ENCODE assay signal across 8 cellular contexts in the genomic region with DNA sequence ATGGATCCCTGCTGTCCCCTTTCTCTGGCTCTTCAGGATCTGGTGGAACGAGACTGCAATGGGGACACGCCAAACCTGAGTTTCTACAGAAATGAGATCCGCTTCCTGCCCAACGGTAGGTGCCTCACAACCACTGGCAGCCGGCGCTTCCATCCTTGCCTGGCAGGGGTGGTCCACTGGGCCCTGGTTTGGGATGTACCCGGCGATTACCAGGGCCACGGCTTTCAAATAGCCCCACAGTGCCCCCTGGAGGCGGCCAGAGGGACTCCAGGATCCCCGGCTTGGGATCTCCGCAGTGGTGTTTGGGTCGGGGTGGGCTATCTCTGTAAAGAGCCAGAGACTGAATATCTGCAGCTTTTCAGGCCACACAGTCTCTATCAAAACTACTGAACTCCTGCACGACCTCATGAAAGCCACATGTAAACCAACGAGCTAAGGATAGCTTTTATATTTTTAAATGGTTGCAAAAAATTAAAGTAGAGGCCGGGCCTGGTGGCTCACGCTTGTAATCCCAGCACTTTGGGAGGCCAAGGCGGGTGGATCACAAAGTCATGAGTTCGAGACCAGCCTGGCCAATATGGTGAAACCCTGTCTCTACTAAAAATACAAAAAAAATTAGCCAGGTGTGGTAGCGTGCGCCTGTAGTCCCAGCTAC. TPM values are rescaled to one million over a fixed set of nuclear protein-coding genes. Genes with fewer than 3 reads are reported as not detected.
DNase-seq lines count a peak whose midpoint lies in the region; ATAC-seq and TF ChIP-seq lines count a peak whose summit lies in the region.

No MANE protein-coding gene starts in this region.

- in situ Hi-C loops in gastrocnemius medialis (cut with MboI; ENCODE audit: low sequenced_read_pairs in 4 of 4), result loop anchor here in 3 of 4 donors (5.0 to 10.0 kb wide), 3 partner anchors 134 to 304 kb away; no protein-coding TSS in a partner anchor

- no peak for TF ChIP-seq POLR2A in gastrocnemius medialis (IDR thresholded peaks at IDR 0.05)

- peaks cover 15 to 27% of the 10 kb centered on the region in 2 donors for H3K4me1 ChIP-seq in gastrocnemius medialis

- intact Hi-C loops in Right ventricle myocardium superior (cut with DNase I) (loop anchor here (5.0 kb wide), 1 partner anchor 136 kb away; no protein-coding TSS in a partner anchor), gastrocnemius medialis (cut with DNase I; ENCODE audit: low total_unique reads) (loop anchor here (1.0 to 10.0 kb wide), 3 partner anchors 140 to 504 kb away; partner anchors contain the start of gene ADRM1)

- no peak overlapping the region for H3K27ac ChIP-seq in gastrocnemius medialis

- TF ChIP-seq CTCF in gastrocnemius medialis (IDR thresholded peaks at IDR 0.05 in 4 of 5, conservative IDR thresholded peaks at IDR 0.05 in 1 of 5), result peak; percentile 85 to 98 (median 94)

- no peaks in the 10 kb centered on the region for H3K27me3 ChIP-seq in gastrocnemius medialis

- DNase-seq in COLO668 (lab: John Stamatoyannopoulos, UW; ENCODE audit: unreplicated experiment) (peak; percentile 60), HuH-7 (ENCODE audit: low spot score) (peak; percentile 96), SKM-1 treated with dmso at 0.1 percent for 144 hours (lab: John Stamatoyannopoulos, UW; ENCODE audit: unreplicated experiment) (peak; percentile 33), Right ventricle myocardium superior (peak; percentile 87), gastrocnemius medialis (peak in 1 of 2 donors; percentile 56), amniotic stem cell (lab: John Stamatoyannopoulos, UW) (no peak)

- no peak overlapping the region for H3K4me3 Mint-ChIP-seq in activated naive CD4-positive, alpha-beta T cell treated with anti-CD3 and anti-CD28 coated beads, Interleukin-2, amount 50 U/mL, for 24 hours

- H3K27me3 Mint-ChIP-seq in activated naive CD4-positive, alpha-beta T cell treated with anti-CD3 and anti-CD28 coated beads, Interleukin-2, amount 50 U/mL, for 24 hours, result no peaks in the 10 kb centered on the region

- H3K36me3 ChIP-seq in gastrocnemius medialis, result peaks cover 0 to 48% of the 10 kb centered on the region in 2 donors

- no peak overlapping the region for H3K4me3 ChIP-seq in gastrocnemius medialis

- ATAC-seq in Right ventricle myocardium superior (ENCODE audit: poor library complexity) (peak; percentile 67), gastrocnemius medialis (peak; percentile 42 to 53), HG03439 (IDR thresholded peaks at IDR 0.05; ENCODE audit: unreplicated experiment) (no peak)

- peak overlapping the region; percentile 51 for H3K27ac Mint-ChIP-seq in activated naive CD4-positive, alpha-beta T cell treated with anti-CD3 and anti-CD28 coated beads, Interleukin-2, amount 50 U/mL, for 24 hours

- H3K9me3 ChIP-seq in gastrocnemius medialis, result no peaks in the 10 kb centered on the region

- H3K4me1 Mint-ChIP-seq in activated naive CD4-positive, alpha-beta T cell treated with anti-CD3 and anti-CD28 coated beads, Interleukin-2, amount 50 U/mL, for 24 hours, result peaks cover 23% of the 10 kb centered on the region

- H3K9me3 Mint-ChIP-seq in activated naive CD4-positive, alpha-beta T cell treated with anti-CD3 and anti-CD28 coated beads, Interleukin-2, amount 50 U/mL, for 24 hours, result no peaks in the 10 kb centered on the region

- peaks cover 2% of the 10 kb centered on the region for H3K36me3 Mint-ChIP-seq in activated naive CD4-positive, alpha-beta T cell treated with anti-CD3 and anti-CD28 coated beads, Interleukin-2, amount 50 U/mL, for 24 hours

RNA-seq across cellular contexts. Expression of gene OGFR, which starts 3.7 kb away (rescaled TPM):
- total RNA-seq in Right ventricle myocardium superior (17.8 TPM), gastrocnemius medialis (10 to 100 TPM; 21.9 to 52.1 (median 40.5) TPM)

RNA-seq across cellular contexts. Expression of gene COL9A3, which starts 8.5 kb away (rescaled TPM):
- total RNA-seq in Right ventricle myocardium superior, result 2.7 TPM
- total RNA-seq in gastrocnemius medialis, result 1 to 10 TPM in 2 of 4 donors, under 1 TPM in 2; 0.41 to 4.1 (median 1.6) TPM

RNA-seq across cellular contexts. Expression of gene MRGBP, which starts 12.1 kb away (rescaled TPM):
- total RNA-seq in Right ventricle myocardium superior (10.2 TPM), gastrocnemius medialis (1 to 10 TPM; 7.8 to 9.8 (median 8.2) TPM)

RNA-seq across cellular contexts. Expression of gene TCFL5, which starts 53.3 kb away (rescaled TPM):
- total RNA-seq in Right ventricle myocardium superior (6.1 TPM), gastrocnemius medialis (1 to 10 TPM; 5.3 to 7.3 (median 6.3) TPM)
